ENCODE assay signal across 17 cellular contexts in the genomic region with DNA sequence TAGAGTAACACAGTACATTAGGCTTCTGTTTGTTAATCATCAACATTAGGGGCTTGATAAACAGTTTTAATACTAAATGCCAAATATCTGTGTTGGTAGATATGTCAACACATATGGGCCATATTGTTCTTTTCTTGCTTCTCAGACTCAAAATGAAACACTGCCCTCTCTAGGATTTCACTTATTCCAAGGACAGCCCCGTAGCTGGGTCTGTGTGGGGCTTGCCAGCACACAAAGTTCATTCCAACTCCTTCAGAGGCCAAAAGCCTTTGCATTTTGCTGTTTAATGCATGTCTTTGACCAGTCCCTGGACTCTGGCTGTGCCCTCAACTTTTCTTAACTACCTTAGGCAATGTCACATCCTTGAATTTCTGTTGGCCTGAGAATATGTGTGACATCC.
"Had no signal": no experiment of that assay in that cellular context is flagged by ENCODE, and none has a peak within 500 bp of the region (broad histone marks: within the 10 kb centered on the region; RNA-seq: fewer than 3 reads in every experiment).

No MANE protein-coding gene starts in this region.

- ATAC-seq: activated T-helper 17 cell treated with anti-CD3 and anti-CD28 coated beads, Interleukin-2, amount 50 U/mL, for 72 hours; gastrocnemius medialis; heart right ventricle; stimulated activated naive CD8-positive, alpha-beta T cell treated with anti-CD3 and anti-CD28 coated beads, Interleukin-15, amount 100 ng/mL, for 72 hours; upper lobe of right lung had no signal

- H3K4me3 ChIP-seq: coronary artery, gastrocnemius medialis, heart right ventricle, left ventricle myocardium inferior, testis, upper lobe of right lung had no signal

- H3K27ac ChIP-seq: coronary artery, gastrocnemius medialis, heart right ventricle, left ventricle myocardium inferior, testis, upper lobe of right lung, VCaP had no signal

- H3K36me3 ChIP-seq: gastrocnemius medialis, heart right ventricle, left ventricle myocardium inferior, upper lobe of right lung had no signal

- H3K4me1 ChIP-seq: gastrocnemius medialis, heart right ventricle, left ventricle myocardium inferior, testis, upper lobe of right lung had no signal

- H3K27me3 ChIP-seq: gastrocnemius medialis, heart right ventricle, testis, upper lobe of right lung had no signal

- DNase-seq: activated CD4-positive, alpha-beta T cell treated with anti-CD3 and anti-CD28 coated beads for 4 hours; activated CD8-positive, alpha-beta memory T cell treated with anti-CD3 and anti-CD28 coated beads for 24 hours; activated naive CD4-positive, alpha-beta T cell treated with anti-CD3 and anti-CD28 coated beads for 36 hours; effector CD8-positive, alpha-beta T cell; gastrocnemius medialis; heart right ventricle; islet precursor cell; left ventricle myocardium inferior; mesendoderm; nephron progenitor cell; stimulated activated CD4-positive, alpha-beta T cell treated with anti-CD3 and anti-CD28 coated beads, Interleukin-4, amount 100 ng/mL, for 1 hour; stimulated activated naive CD8-positive, alpha-beta T cell treated with anti-CD3 and anti-CD28 coated beads, Interleukin-15, amount 100 ng/mL, for 72 hours; testis; upper lobe of right lung had no signal

- H3K9me3 ChIP-seq: gastrocnemius medialis, testis, upper lobe of right lung had no signal
